In genomic region chr5:140827704-140828401, GRCh38 we compare ENCODE assay signal across 1 cellular context.
TF ChIP-seq lines count a peak whose summit lies in the region.

PCDHA6 (plus strand) TSS chr5:140827960; CDS start chr5:140828092, 132 bp downstream.

TF ChIP-seq in H1, 55 proteins besides CTCF, POLR2A, EP300 and RAD21:
- no peak for TF ChIP-seq HDAC2 (IDR thresholded peaks at IDR 0.05; ENCODE audit: borderline replicate concordance in 1 of 2, low read depth in 2 of 2, low read length in 2 of 2)
- no peak for TF ChIP-seq KDM5A (IDR thresholded peaks at IDR 0.05; ENCODE audit: low read length)
- TF ChIP-seq CHD7 (IDR thresholded peaks at IDR 0.05; ENCODE audit: insufficient replicate concordance, low read length), result no peak
- no peak for TF ChIP-seq JUN (IDR thresholded peaks at IDR 0.05; ENCODE audit: low read depth, low read length)
